ENCODE assay signal across 13 cellular contexts in genomic region chrX:40088803-40089540, GRCh38. TPM values are rescaled to one million over a fixed set of nuclear protein-coding genes. Genes with fewer than 3 reads are reported as not detected.
DNase-seq lines count a peak whose midpoint lies in the region; ATAC-seq, FAIRE-seq and TF ChIP-seq lines count a peak whose summit lies in the region.
"Had no signal": no experiment of that assay in that cellular context is flagged by ENCODE, and none has a peak within 500 bp of the region (broad histone marks: within the 10 kb centered on the region; RNA-seq: fewer than 3 reads in every experiment).

No MANE protein-coding gene starts in this region.

- H2AFZ ChIP-seq in Karpas-422 (ENCODE audit: low read length) (no peak overlapping the region), H1 (ENCODE audit: low read length) (no peak overlapping the region), neural cell (ENCODE audit: low read depth, low read length) (no peak overlapping the region)

- H3K9me3 ChIP-seq in CD4-positive, alpha-beta T cell (ENCODE audit: control insufficient read depth, low read length) = no peaks in the 10 kb centered on the region
- no peaks in the 10 kb centered on the region for H3K9me3 ChIP-seq in Karpas-422 (ENCODE audit: low read length)
- H3K9me3 ChIP-seq in H1 (ENCODE audit: insufficient read depth in 2 of 2, low read depth in 1 of 2, low read length in 1 of 2) = no peaks in the 10 kb centered on the region
- H3K9me3 ChIP-seq in neural cell (ENCODE audit: low read length) = no peaks in the 10 kb centered on the region
- no peaks in the 10 kb centered on the region for H3K9me3 ChIP-seq in esophagus squamous epithelium
- H3K9me3 ChIP-seq: right atrium auricular region had no signal

- no peaks in the 10 kb centered on the region for H3K9me3 Mint-ChIP-seq in CD4-positive, alpha-beta T cell

- H4K8ac ChIP-seq in H1 (ENCODE audit: extremely low read depth, insufficient read depth, low read length) = no peak overlapping the region

- H2BK12ac ChIP-seq in H1 (ENCODE audit: low read depth, low read length) = peak overlapping the region; percentile 68; the same call in 1 of the 2 replicates

- peaks cover 4% of the 10 kb centered on the region for H3K36me3 Mint-ChIP-seq in CD4-positive, alpha-beta T cell (ENCODE audit: low read depth)

- no peak overlapping the region for H3K14ac ChIP-seq in H1 (ENCODE audit: insufficient read length)

- POLR2A ChIA-PET in CD4-positive, alpha-beta T cell (lab: Charles Lee) = interaction anchor here (0.8 to 4.8 kb wide), 4 partner anchors 9 to 235 kb away, joined by 3 to 25 read pairs (median 4); partner anchors contain the start of gene BCOR
- POLR2A ChIA-PET in H1 (lab: Charles Lee; ENCODE audit: partially characterized antibody) = interaction anchor here (1.0 to 29.1 kb wide), 7 partner anchors 9 to 85 kb away, joined by 3 to 509 read pairs (median 13); partner anchors contain the start of gene BCOR

- H3K9ac ChIP-seq in Karpas-422 (ENCODE audit: low read length) (no peak overlapping the region), H1 (replicated peaks in 1 of 4; ENCODE audit: extremely low read depth in 1 of 4, low read depth in 3 of 4, low read length in 3 of 4) (no peak overlapping the region; a peak in 1 of 7 replicates), neural cell (ENCODE audit: low read length) (no peak overlapping the region)

- no peaks in the 10 kb centered on the region for H3K27me3 ChIP-seq in CD4-positive, alpha-beta T cell (ENCODE audit: control insufficient read depth, insufficient read depth, low read length)
- H3K27me3 ChIP-seq in Karpas-422 (ENCODE audit: low read length) (0 out of 2 replicates have a peak, but pooled peaks cover 2% of the 10 kb centered on the region), H1 (replicated peaks in 1 of 4; ENCODE audit: control insufficient read depth in 3 of 4, extremely low read depth in 1 of 4, insufficient read depth in 3 of 4, low read length in 3 of 4) (peaks cover 0 to 35% (median 14%) of the 10 kb centered on the region in 4 experiments; a peak in 5 of 7 replicates), neural cell (ENCODE audit: insufficient read depth, low read depth, low read length) (no peaks in the 10 kb centered on the region), esophagus squamous epithelium (peaks cover 0 to 17% (median 1%) of the 10 kb centered on the region in 4 donors)

- no peak for TF ChIP-seq EP300 in H1 (IDR thresholded peaks at IDR 0.05; ENCODE audit: borderline replicate concordance in 1 of 2, low read depth in 2 of 2, low read length in 2 of 2)
- no peak for TF ChIP-seq EP300 in neural cell (conservative IDR thresholded peaks at IDR 0.05; ENCODE audit: poor library complexity, severe bottlenecking)

- intact Hi-C loops in CD4-positive, alpha-beta T cell (cut with DNase I, micrococcal nuclease) = loop anchor here (5.0 to 10.0 kb wide), 2 partner anchors 77 to 84 kb away; no protein-coding TSS in a partner anchor
- intact Hi-C loops in esophagus squamous epithelium (cut with DNase I) = no loop called here

- no peak overlapping the region for H3K4ac ChIP-seq in H1 (replicated peaks; ENCODE audit: insufficient read length, low read depth, low read length)

- H3K56ac ChIP-seq in H1 (replicated peaks; ENCODE audit: insufficient read length, low read depth, low read length) = no peak overlapping the region

- H2BK5ac ChIP-seq in H1 (ENCODE audit: low read depth, low read length) = no peak overlapping the region; the same call in 1 of the 2 replicates

- no peak overlapping the region for H2BK15ac ChIP-seq in H1 (ENCODE audit: low read length)

- peak overlapping the region; percentile 78 for H3K4me3 Mint-ChIP-seq in CD4-positive, alpha-beta T cell

- H2BK120ac ChIP-seq in H1 (replicated peaks; ENCODE audit: low read depth, low read length) = no peak overlapping the region

- H2AK5ac ChIP-seq in H1 (ENCODE audit: low read depth, low read length) = no peak overlapping the region

- no peak for TF ChIP-seq CTCF in CD4-positive, alpha-beta T cell (IDR thresholded peaks at IDR 0.05)
- TF ChIP-seq CTCF in H1 (IDR thresholded peaks at IDR 0.05; ENCODE audit: control extremely low read depth in 1 of 3, insufficient read depth in 1 of 3, low read depth in 1 of 3, low read length in 3 of 3) (no peak), neural cell (IDR thresholded peaks at IDR 0.05; ENCODE audit: poor library complexity, severe bottlenecking) (no peak), esophagus squamous epithelium (IDR thresholded peaks at IDR 0.05) (no peak)

- no peak overlapping the region for H3K4me3 ChIP-seq in Karpas-422 (ENCODE audit: low read length)
- H3K4me3 ChIP-seq in H1 (ENCODE audit: extremely low read depth in 1 of 4, insufficient read depth in 2 of 4, low read depth in 3 of 4, low read length in 4 of 4) = peak overlapping the region; percentile 15 to 79 (median 32); a peak in 7 of 8 replicates
- H3K4me3 ChIP-seq in neural cell (ENCODE audit: low read length) = peak overlapping the region; percentile 51
- no peak overlapping the region for H3K4me3 ChIP-seq in esophagus squamous epithelium

- H3K9me2 ChIP-seq in Karpas-422 (replicated peaks; ENCODE audit: insufficient read depth, low read length) (no peaks in the 10 kb centered on the region), neural cell (ENCODE audit: insufficient read depth, low read length) (no peaks in the 10 kb centered on the region)

- H3K23me2 ChIP-seq in H1 (ENCODE audit: low read depth, low read length) = peaks cover 7% of the 10 kb centered on the region; the same call in 1 of the 2 replicates

- H4K20me1 ChIP-seq in Karpas-422 (ENCODE audit: insufficient read depth, low read depth, low read length) = peaks cover 95% of the 10 kb centered on the region
- peaks cover 31 to 33% of the 10 kb centered on the region in 2 experiments for H4K20me1 ChIP-seq in H1 (replicated peaks in 1 of 2; ENCODE audit: control insufficient read depth in 1 of 2, insufficient read depth in 2 of 2, low read length in 2 of 2)
- H4K20me1 ChIP-seq in neural cell (ENCODE audit: insufficient read depth) = no peaks in the 10 kb centered on the region

- CTCF ChIA-PET in CD4-positive, alpha-beta T cell (lab: Charles Lee) = interaction anchor here (1.4 kb wide), 1 partner anchor 358 kb away, joined by 3 read pairs; no protein-coding TSS in a partner anchor
- CTCF ChIA-PET in H1 (lab: Charles Lee; ENCODE audit: partially characterized antibody) = interaction anchor here (1.1 to 1.3 kb wide), 2 partner anchors 65 to 210 kb away, joined by 3 read pairs; no protein-coding TSS in a partner anchor

- H3K36me3 ChIP-seq in Karpas-422 (ENCODE audit: insufficient read depth, low read length) (no peaks in the 10 kb centered on the region), H1 (ENCODE audit: control insufficient read depth in 2 of 4, insufficient read depth in 4 of 4, low read length in 3 of 4) (no peaks in the 10 kb centered on the region), neural cell (ENCODE audit: insufficient read depth, low read length) (no peaks in the 10 kb centered on the region), esophagus squamous epithelium (no peaks in the 10 kb centered on the region)
- H3K36me3 ChIP-seq: cardiac muscle cell, right atrium auricular region had no signal

- 9% methylated on average over 9 of the region's 9 CpGs; no CpG with 5 or more reads in 1 of the 2 experiments for WGBS in H1 (ENCODE audit: extremely low coverage in 1 of 2, insufficient coverage in 1 of 2, insufficient read length in 1 of 2, insufficient replicate concordance in 2 of 2, low coverage in 1 of 2, low lambda C conversion rate in 2 of 2, missing lambda C conversion rate in 1 of 2), 2 experiments
- WGBS in esophagus squamous epithelium, 2 donors = 51 to 83% methylated on average over 4 to 9 of the region's 9 CpGs

- H2BK20ac ChIP-seq in H1 (ENCODE audit: low read length) = peak overlapping the region; percentile 48; the same call in 1 of the 2 replicates

- ATAC-seq in CD4-positive, alpha-beta T cell (ENCODE audit: poor library complexity) = no peak
- ATAC-seq in GM21515 (IDR thresholded peaks at IDR 0.05; ENCODE audit: unreplicated experiment) (no peak), HG02884 (IDR thresholded peaks at IDR 0.05; ENCODE audit: unreplicated experiment) (no peak)

- peaks cover 75% of the 10 kb centered on the region for H3K4me1 Mint-ChIP-seq in CD4-positive, alpha-beta T cell (ENCODE audit: low read depth)

- H4K91ac ChIP-seq in H1 (replicated peaks; ENCODE audit: insufficient read length, low read length) = peak overlapping the region; percentile 52

- H3K18ac ChIP-seq in H1 (ENCODE audit: extremely low read depth, low read length) = peak overlapping the region; percentile 62

- H3K4me1 ChIP-seq in Karpas-422 (ENCODE audit: low read length) = peaks cover 100% of the 10 kb centered on the region
- peaks cover 11 to 35% (median 28%) of the 10 kb centered on the region in 4 experiments for H3K4me1 ChIP-seq in H1 (replicated peaks in 1 of 4; ENCODE audit: control insufficient read depth in 3 of 4, insufficient read depth in 4 of 4, low read length in 3 of 4)
- peaks cover 18 to 98% (median 33%) of the 10 kb centered on the region in 3 donors for H3K4me1 ChIP-seq in esophagus squamous epithelium

- no peaks in the 10 kb centered on the region for H3K27me3 Mint-ChIP-seq in CD4-positive, alpha-beta T cell

- H3K27ac Mint-ChIP-seq in CD4-positive, alpha-beta T cell = peak overlapping the region; percentile 19

- H3F3A ChIP-seq in neural cell (ENCODE audit: insufficient read depth, low read length, poor library complexity, severe bottlenecking) = no peaks in the 10 kb centered on the region

- no peaks in the 10 kb centered on the region for H3K79me1 ChIP-seq in H1 (ENCODE audit: low read depth, low read length)

- H3K4me2 ChIP-seq in Karpas-422 (ENCODE audit: low read depth, low read length, poor library complexity, severe bottlenecking) (peak overlapping the region; percentile 16), H1 (ENCODE audit: insufficient read depth in 1 of 2, low read depth in 2 of 2, low read length in 2 of 2) (peak overlapping the region; percentile 78 to 81), neural cell (ENCODE audit: low read length) (no peak overlapping the region)

- no peak overlapping the region for H4K5ac ChIP-seq in H1 (ENCODE audit: insufficient read length, low read depth, low read length)

- DNase-seq in CD4-positive, alpha-beta T cell = no peak
- no peak for DNase-seq in Karpas-422
- DNase-seq in H1 (ENCODE audit: low read depth in 1 of 2, low spot score in 2 of 2) = no peak
- no peak for DNase-seq in esophagus squamous epithelium (lab: John Stamatoyannopoulos, UW)
- no peak for DNase-seq in OCI-M1 (lab: John Stamatoyannopoulos, UW)
- DNase-seq: activated CD4-positive, alpha-beta T cell treated with anti-CD3 and anti-CD28 coated beads, Interleukin-2, amount 50 U/mL, for 1 hour; activated effector memory CD4-positive, alpha-beta T cell treated with Interleukin-2 at 50 U/mL for 16 hours had no signal

- FAIRE-seq in H1 (lab: Jason Lieb, UNC) = no peak

- no peak overlapping the region for H3K27ac ChIP-seq in CD4-positive, alpha-beta T cell (ENCODE audit: low read depth, low read length)
- no peak overlapping the region for H3K27ac ChIP-seq in Karpas-422 (ENCODE audit: low read length)
- H3K27ac ChIP-seq in H1 (ENCODE audit: low read depth, low read length) = no peak overlapping the region
- peak overlapping the region; percentile 28 for H3K27ac ChIP-seq in neural cell (ENCODE audit: low read length)
- H3K27ac ChIP-seq in esophagus squamous epithelium = peak overlapping the region in 2 of 4 donors; percentile 23 to 70
- H3K27ac ChIP-seq: C4-2B, cardiac muscle cell had no signal

- peaks cover 61% of the 10 kb centered on the region for H3K79me2 ChIP-seq in Karpas-422 (ENCODE audit: low read length)
- H3K79me2 ChIP-seq in H1 (ENCODE audit: control insufficient read depth in 1 of 2, insufficient read depth in 2 of 2, low read length in 2 of 2) = peaks cover 5 to 93% of the 10 kb centered on the region in 2 experiments; a peak in 3 of 4 replicates
- H3K79me2 ChIP-seq in neural cell (replicated peaks; ENCODE audit: insufficient read depth, low read length) = peaks cover 93% of the 10 kb centered on the region

- TF ChIP-seq POLR2A in H1 (IDR thresholded peaks at IDR 0.05; ENCODE audit: control extremely low read depth in 1 of 2, low read depth in 2 of 2, low read length in 2 of 2) (no peak), esophagus squamous epithelium (IDR thresholded peaks at IDR 0.05) (no peak)

- TF ChIP-seq RAD21 in H1 (IDR thresholded peaks at IDR 0.05 in 1 of 2, conservative IDR thresholded peaks at IDR 0.05 in 1 of 2; ENCODE audit: low read depth in 2 of 2, low read length in 2 of 2) (no peak), neural cell (conservative IDR thresholded peaks at IDR 0.05) (no peak)

- no peak overlapping the region for H3K23ac ChIP-seq in H1 (ENCODE audit: insufficient read length)

RNA-seq across cellular contexts. Expression of gene BCOR, which starts 8.8 kb away (rescaled TPM):
- 10 to 100 TPM; 26.1 to 26.3 TPM for total RNA-seq in CD4-positive, alpha-beta T cell
- 43.7 and 49.9 TPM in 2 replicates for total RNA-seq in Karpas-422 (2014; rRNA removed; shearing (Covaris generic); ENCODE audit: low replicate concordance)
- 50.8 and 54.7 TPM in 2 replicates for total RNA-seq in H1 (2021; fragmentation: NEBNext Ultra II Directional; extraction: Animal tissue kit (Norgen Biotek cat#: 25700))
- polyA plus RNA-seq in H1 (2011; rRNA removed) (25.0 and 38.7 TPM in 2 replicates), neural cell (18.0 and 23.7 TPM in 2 replicates)
- 23.7 TPM for polyA plus RNA-seq in H1 (2011; cell fraction: cytosol; rRNA removed)
- 71.8 TPM for polyA plus RNA-seq in H1 (2011; cell fraction: nucleus; rRNA removed)
- 30.9 to 39.5 TPM (median 38.0 TPM) in 4 replicates for polyA plus RNA-seq in H1 (2012, experiment 1 of 2)
- polyA plus RNA-seq in H1 (2012, experiment 2 of 2) = 13.5 TPM
- polyA plus RNA-seq in H1 (2013, experiment 1 of 2) = 27.2 TPM
- polyA plus RNA-seq in H1 (2013, experiment 2 of 2) = 25.2 TPM
- polyA minus RNA-seq in H1 (2011; rRNA and poly(A)+ RNA removed) = 34.2 and 37.3 TPM in 2 replicates
- 61.1 TPM for polyA minus RNA-seq in H1 (2011; cell fraction: cytosol; rRNA and poly(A)+ RNA removed)
- polyA minus RNA-seq in H1 (2011; cell fraction: nucleus; rRNA and poly(A)+ RNA removed) = 51.4 TPM
- polyA minus RNA-seq in neural cell = 49.7 and 72.6 TPM in 2 replicates
- total RNA-seq in esophagus squamous epithelium = 10 to 100 TPM; 12.0 to 20.1 (median 17.4) TPM

Comparison
In these comparisons a context has a peak if more than half of its experiments do, and no peak if none do; other contexts are left out.
1. H3K4me3 ChIP-seq: peak in H1 (4 of 4) and neural cell (single experiment); none in Karpas-422 (single experiment) and esophagus squamous epithelium (0 of 4).